In the genomic region with DNA sequence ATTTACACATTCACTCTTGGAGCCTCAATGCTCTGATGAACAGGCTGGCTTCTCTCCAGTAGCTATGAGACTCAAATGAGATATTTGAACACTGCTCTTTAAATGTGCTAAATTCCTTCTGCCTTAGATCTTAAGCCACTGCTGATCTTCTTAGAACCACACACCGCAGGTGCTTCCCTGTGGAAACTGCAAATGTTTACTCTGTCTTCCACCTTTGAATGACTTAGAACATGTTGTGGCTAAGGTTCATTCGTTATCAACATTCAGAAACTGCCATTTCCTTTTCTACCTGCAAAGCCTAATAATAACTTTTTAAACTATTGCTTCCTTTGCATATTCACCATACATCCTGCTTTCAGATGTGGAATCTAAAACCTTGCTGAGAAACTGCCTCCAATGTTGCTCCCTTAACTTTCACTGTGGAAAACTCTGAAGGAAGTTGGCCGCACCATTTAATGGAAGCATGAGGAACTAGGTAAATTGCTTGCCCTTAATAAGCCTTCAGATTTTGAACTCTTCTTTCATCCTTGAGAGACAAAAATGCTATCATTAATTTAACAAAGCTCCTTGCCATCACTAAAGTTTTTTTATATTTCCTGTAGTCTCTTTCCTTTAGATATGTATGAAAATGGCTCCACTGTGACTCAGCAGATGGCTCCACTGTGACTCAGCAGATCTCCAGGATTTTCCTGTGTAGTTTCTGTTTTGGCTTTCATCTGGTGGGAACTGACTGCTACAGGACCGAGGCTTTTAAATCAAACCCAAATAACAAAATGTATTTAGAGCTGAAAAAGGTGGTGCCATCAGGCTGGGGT, we compare ENCODE assay signal across 9 cellular contexts.
DNase-seq lines count a peak whose midpoint lies in the region; ATAC-seq and TF ChIP-seq lines count a peak whose summit lies in the region.
"Had no signal": no experiment of that assay in that cellular context is flagged by ENCODE, and none has a peak within 500 bp of the region (broad histone marks: within the 10 kb centered on the region; RNA-seq: fewer than 3 reads in every experiment).

No MANE protein-coding gene starts in this region.

- no peak overlapping the region for H2AFZ ChIP-seq in neuronal stem cell (ENCODE audit: low read length)

- H3K36me3 ChIP-seq in gastroesophageal sphincter (no peaks in the 10 kb centered on the region), neuronal stem cell (replicated peaks in 1 of 2; ENCODE audit: control insufficient read depth in 2 of 2, insufficient read depth in 2 of 2, low read length in 2 of 2) (no peaks in the 10 kb centered on the region)

- H3K27ac ChIP-seq in gastroesophageal sphincter: no peak overlapping the region
- no peak overlapping the region for H3K27ac ChIP-seq in neuronal stem cell (replicated peaks; ENCODE audit: low read length)

- no peak overlapping the region for H2BK12ac ChIP-seq in neuronal stem cell (ENCODE audit: low read length)

- H3K9me3 ChIP-seq in gastroesophageal sphincter (no peaks in the 10 kb centered on the region), neuronal stem cell (replicated peaks in 1 of 2; ENCODE audit: control insufficient read depth in 2 of 2, insufficient read depth in 1 of 2, low read depth in 1 of 2, low read length in 2 of 2) (no peaks in the 10 kb centered on the region)

- no peak overlapping the region for H3K9ac ChIP-seq in neuronal stem cell (ENCODE audit: low read depth, low read length, poor library complexity)

- WGBS in gastroesophageal sphincter (ENCODE audit: low coverage in 1 of 2), 2 donors: 61 to 76% methylated on average over 3 to 4 of the region's 4 CpGs
- WGBS in neuronal stem cell (ENCODE audit: extremely low coverage in 2 of 2, insufficient read length in 2 of 2, insufficient replicate concordance in 1 of 2), 2 donors: no CpG with 5 or more reads among the region's 4 CpGs

- H3K14ac ChIP-seq in neuronal stem cell (ENCODE audit: low read length): no peak overlapping the region

- H2BK15ac ChIP-seq in neuronal stem cell (ENCODE audit: low read length): no peak overlapping the region

- H2BK5ac ChIP-seq in neuronal stem cell (ENCODE audit: low read length): no peak overlapping the region

- H3K27me3 ChIP-seq in gastroesophageal sphincter (no peaks in the 10 kb centered on the region), neuronal stem cell (ENCODE audit: control insufficient read depth in 3 of 3, insufficient read depth in 3 of 3, low read depth in 1 of 3, low read length in 3 of 3) (no peaks in the 10 kb centered on the region)

- no peak overlapping the region for H3K23ac ChIP-seq in neuronal stem cell (ENCODE audit: low read depth, low read length, poor library complexity)

- H3K4me2 ChIP-seq in neuronal stem cell (ENCODE audit: insufficient read depth, low read length, poor library complexity, severe bottlenecking): no peak overlapping the region

- no peaks in the 10 kb centered on the region for H3K79me1 ChIP-seq in neuronal stem cell (ENCODE audit: low read depth, low read length)

- TF ChIP-seq CTCF in HFF-Myc (IDR thresholded peaks at IDR 0.05; ENCODE audit: low read depth, low read length, missing control alignments): no peak
- no peak for TF ChIP-seq CTCF in fibroblast of the aortic adventitia (IDR thresholded peaks at IDR 0.05; ENCODE audit: insufficient read depth, low read length)
- no peak for TF ChIP-seq CTCF in gastroesophageal sphincter (IDR thresholded peaks at IDR 0.05)

- no peak overlapping the region for H4K91ac ChIP-seq in neuronal stem cell (ENCODE audit: low read depth, low read length, poor library complexity)

- H3K4ac ChIP-seq in neuronal stem cell (ENCODE audit: low read length): no peak overlapping the region

- H4K8ac ChIP-seq in neuronal stem cell (ENCODE audit: low read depth, low read length): no peak overlapping the region

- H3K4me3 ChIP-seq in HFF-Myc (replicated peaks; ENCODE audit: low read depth, low read length) (no peak overlapping the region), fibroblast of the aortic adventitia (ENCODE audit: low read depth, low read length) (no peak overlapping the region), gastroesophageal sphincter (no peak overlapping the region), neuronal stem cell (ENCODE audit: low read length in 2 of 2) (no peak overlapping the region)

- no peak for TF ChIP-seq EP300 in gastroesophageal sphincter (IDR thresholded peaks at IDR 0.05)

- no peak overlapping the region for H2BK120ac ChIP-seq in neuronal stem cell (ENCODE audit: low read depth, low read length)

- ATAC-seq in gastroesophageal sphincter: no peak

- H2AK5ac ChIP-seq in neuronal stem cell (ENCODE audit: low read depth, low read length): no peak overlapping the region

- no peak for TF ChIP-seq POLR2A in gastroesophageal sphincter (IDR thresholded peaks at IDR 0.05)

- H3K4me1 ChIP-seq in gastroesophageal sphincter (peaks cover 0 to 4% (median 0%) of the 10 kb centered on the region in 3 donors), neuronal stem cell (ENCODE audit: control insufficient read depth in 2 of 2, insufficient read depth in 1 of 2, low read depth in 1 of 2, low read length in 2 of 2) (peaks cover 0 to 5% of the 10 kb centered on the region in 2 donors)

- DNase-seq in AG20443 (ENCODE audit: low spot score): peak; percentile 41
- DNase-seq in HFF-Myc (ENCODE audit: extremely low read depth, low read depth): peak; percentile 66
- DNase-seq in T1000 (lab: John Stamatoyannopoulos, UW): peak; percentile 4
- peak; percentile 71 for DNase-seq in fibroblast of the aortic adventitia (ENCODE audit: low read depth)
- no peak for DNase-seq in DMS114 treated with DMSO at 0.1 percent for 48 hours (lab: John Stamatoyannopoulos, UW; ENCODE audit: unreplicated experiment)
- no peak for DNase-seq in C1 segment of cervical spinal cord (lab: John Stamatoyannopoulos, UW)
- no peak for DNase-seq in neuronal stem cell (ENCODE audit: low spot score)
- DNase-seq: stimulated activated CD4-positive, alpha-beta T cell treated with anti-CD3 and anti-CD28 coated beads, Interleukin-12 subunit alpha, Interleukin-12 subunit beta, amount 100 ng/mL, for 4 hours had no signal

- no peak overlapping the region for H3K18ac ChIP-seq in neuronal stem cell (ENCODE audit: low read length)

Comparison
In these comparisons a context has a peak if more than half of its experiments do, and no peak if none do; other contexts are left out.
1. DNase-seq: peak in AG20443 (single experiment), HFF-Myc (single experiment), T1000 (single experiment) and fibroblast of the aortic adventitia (single experiment); none in DMS114 treated with DMSO at 0.1 percent for 48 hours (single experiment), C1 segment of cervical spinal cord (0 of 14) and neuronal stem cell (single experiment).